In the genomic region with DNA sequence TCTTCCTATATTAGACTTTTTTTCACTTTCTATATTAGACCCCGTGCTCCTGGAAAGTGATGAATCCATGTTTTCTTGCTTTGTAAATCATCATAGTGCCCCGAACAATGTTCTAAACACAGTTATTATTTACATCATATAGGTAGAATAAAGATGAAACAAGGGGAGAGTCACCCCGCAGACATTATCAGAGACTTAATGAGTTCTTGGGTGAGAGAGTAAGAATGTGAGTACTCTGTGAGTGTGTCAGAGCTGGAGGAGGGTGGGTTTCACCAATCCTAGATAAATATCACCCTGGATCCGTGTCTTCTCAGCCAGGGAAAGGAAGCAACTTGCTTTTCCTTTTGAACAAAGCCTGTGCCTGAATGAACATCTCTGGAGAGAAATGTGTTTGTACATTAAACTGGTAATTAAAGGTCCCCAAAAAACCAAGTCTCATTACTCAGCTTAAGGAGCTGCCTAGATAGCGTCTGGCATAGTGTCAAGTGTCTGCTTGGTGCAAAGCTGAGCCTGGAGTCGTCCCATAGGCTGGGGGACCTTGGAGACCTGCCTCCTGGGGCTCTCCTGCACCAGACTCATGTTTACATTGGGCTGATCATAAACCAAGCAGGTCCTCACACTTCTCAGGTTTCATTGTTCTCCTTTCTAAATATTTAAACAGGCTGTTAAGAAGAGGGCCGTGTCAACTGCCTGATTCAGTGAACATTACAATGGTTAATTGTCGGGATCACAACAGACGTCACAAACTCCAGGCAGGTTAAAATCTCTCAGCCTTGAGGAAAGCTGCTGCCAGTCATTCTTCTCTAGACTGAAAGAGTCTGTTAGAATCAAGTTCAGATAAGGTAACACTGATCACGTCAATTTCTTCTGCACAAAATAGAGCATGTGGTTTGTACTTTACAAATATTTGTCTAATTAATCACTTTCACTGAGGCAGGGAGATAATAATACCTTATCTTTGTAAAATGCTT, we compare ENCODE assay signal across 8 cellular contexts.
DNase-seq lines count a peak whose midpoint lies in the region; ATAC-seq and TF ChIP-seq lines count a peak whose summit lies in the region.

No MANE protein-coding gene starts in this region.

- peaks cover 15% of the 10 kb centered on the region for H3K4me1 ChIP-seq in SJCRH30

- no peak overlapping the region for H3K27ac ChIP-seq in SJCRH30

- ATAC-seq in HG02678 (IDR thresholded peaks at IDR 0.05; ENCODE audit: unreplicated experiment): no peak

- H3K36me3 ChIP-seq in SJCRH30: no peaks in the 10 kb centered on the region

- H3K4me3 Mint-ChIP-seq in CD14-positive monocyte: no peak overlapping the region

- peaks cover 0 to 1% (median 0%) of the 10 kb centered on the region in 7 donors for H3K9me3 Mint-ChIP-seq in CD14-positive monocyte

- intact Hi-C loops in head of caudate nucleus (cut with DNase I) (no loop called here), CD14-positive monocyte (cut with micrococcal nuclease) (no loop called here)

- no peaks in the 10 kb centered on the region for H3K9me3 ChIP-seq in SJCRH30 (replicated peaks)

- no peaks in the 10 kb centered on the region for H3K36me3 Mint-ChIP-seq in CD14-positive monocyte

- DNase-seq in D341Med (ENCODE audit: low spot score) (peak; percentile 43), NCI-H146 treated with DMSO at 0.1 percent for 48 hours (lab: John Stamatoyannopoulos, UW; ENCODE audit: unreplicated experiment) (peak; percentile 99), SJCRH30 (peak; percentile 18 to 50), left kidney (ENCODE audit: low read depth, low spot score) (peak; percentile 94), head of caudate nucleus (no peak), NAMALWA (ENCODE audit: low spot score) (no peak), CD14-positive monocyte (ENCODE audit: low spot score) (no peak)

- H3K27ac Mint-ChIP-seq in CD14-positive monocyte: no peak overlapping the region

- no peaks in the 10 kb centered on the region for H3K27me3 Mint-ChIP-seq in CD14-positive monocyte (ENCODE audit: low read depth in 3 of 3)

- no peak for TF ChIP-seq CTCF in CD14-positive monocyte (IDR thresholded peaks at IDR 0.05)

- H3K27me3 ChIP-seq in SJCRH30: no peaks in the 10 kb centered on the region

- peaks cover 1% of the 10 kb centered on the region for H3K4me1 Mint-ChIP-seq in CD14-positive monocyte

- H3K4me3 ChIP-seq in SJCRH30: no peak overlapping the region

Comparison
In these comparisons a context has a peak if more than half of its experiments do, and no peak if none do; other contexts are left out.
1. DNase-seq: peak in D341Med (single experiment), NCI-H146 treated with DMSO at 0.1 percent for 48 hours (single experiment), SJCRH30 (2 of 2) and left kidney (single experiment); none in head of caudate nucleus (0 of 42), NAMALWA (single experiment) and CD14-positive monocyte (single experiment).